ENCODE assay signal across 8 cellular contexts in genomic region chr3:31532587-31533168, GRCh38. TPM values are rescaled to one million over a fixed set of nuclear protein-coding genes. Genes with fewer than 3 reads are reported as not detected.
DNase-seq lines count a peak whose midpoint lies in the region; ATAC-seq and TF ChIP-seq lines count a peak whose summit lies in the region.

STT3B (plus strand) TSS chr3:31532925; CDS start chr3:31532999, 74 bp downstream.

- no peaks in the 10 kb centered on the region for H3K27me3 ChIP-seq in spleen (replicated peaks in 1 of 7)

- peak; percentile 73 to 86 (median 82) for TF ChIP-seq POLR2A in spleen (IDR thresholded peaks at IDR 0.05)

- intact Hi-C loops in spleen (cut with DNase I; ENCODE audit: low total_unique reads): no loop called here

- peaks cover 31 to 57% (median 52%) of the 10 kb centered on the region in 6 donors for H3K4me1 ChIP-seq in spleen

- peaks cover 2% of the 10 kb centered on the region for H3K36me3 Mint-ChIP-seq in T-helper 17 cell (ENCODE audit: low read depth)
- H3K36me3 Mint-ChIP-seq in brain: peaks cover 16% of the 10 kb centered on the region

- TF ChIP-seq CTCF in GM10266 (IDR thresholded peaks at IDR 0.05; ENCODE audit: control insufficient read depth, insufficient read depth, low read depth, missing control alignments) (no peak), brain (conservative IDR thresholded peaks at IDR 0.05) (no peak), spleen (IDR thresholded peaks at IDR 0.05 in 8 of 11, conservative IDR thresholded peaks at IDR 0.05 in 3 of 11) (peak in 3 of 11 experiments; percentile 12 to 23 (median 16))

- H3K27ac ChIP-seq in spleen: peak within 1 kb of the TSS; percentile 95 to 100 (median 98)

- peak; percentile 86 for DNase-seq in GM10266 (ENCODE audit: extremely low spot score)
- peak; percentile 75 for DNase-seq in GOT3 (lab: John Stamatoyannopoulos, UW)
- DNase-seq in LHCN-M2 (ENCODE audit: low read depth): no peak
- DNase-seq in T-helper 17 cell: peak; percentile 64 to 76 (median 73)
- DNase-seq in iPS-NIHi11 (ENCODE audit: low spot score): peak; percentile 80
- DNase-seq in spleen: peak; percentile 97
- DNase-seq in DMS153 (lab: John Stamatoyannopoulos, UW): no peak

- peak within 1 kb of the TSS; percentile 96 for H3K27ac Mint-ChIP-seq in T-helper 17 cell
- peak within 1 kb of the TSS; percentile 95 to 100 (median 99) for H3K27ac Mint-ChIP-seq in brain

- H3K4me3 Mint-ChIP-seq in T-helper 17 cell (peak within 1 kb of the TSS; percentile 97), brain (peak within 1 kb of the TSS in 2 of 5 experiments; percentile 97 to 99)

- H3K9me3 ChIP-seq in T-helper 17 cell (ENCODE audit: control insufficient read depth, low read length, poor library complexity, severe bottlenecking) (no peaks in the 10 kb centered on the region), spleen (no peaks in the 10 kb centered on the region)

- H3K36me3 ChIP-seq in spleen: no peaks in the 10 kb centered on the region

- peak; percentile 60 for ATAC-seq in T-helper 17 cell

- no peaks in the 10 kb centered on the region for H3K27me3 Mint-ChIP-seq in T-helper 17 cell
- H3K27me3 Mint-ChIP-seq in brain: peaks cover 17% of the 10 kb centered on the region

- peaks cover 0 to 3% (median 1%) of the 10 kb centered on the region in 5 experiments for H3K9me3 Mint-ChIP-seq in brain

- WGBS in spleen, 5 donors: 0 to 2% (median 1%) methylated on average over 19 to 68 of the region's 68 CpGs

- H3K4me1 Mint-ChIP-seq in T-helper 17 cell (peaks cover 19% of the 10 kb centered on the region), brain (peaks cover 35% of the 10 kb centered on the region)

- H3K4me3 ChIP-seq in spleen: peak within 1 kb of the TSS; percentile 86 to 95 (median 90)

RNA-seq across cellular contexts. Expression of gene STT3B, which starts in this region (rescaled TPM):
- 132 and 144 TPM in 2 replicates for total RNA-seq in LHCN-M2 (2014; rRNA removed)
- polyA plus RNA-seq in LHCN-M2 (2012): 40.1 TPM
- 100 to 1,000 TPM; 125 to 151 TPM for total RNA-seq in T-helper 17 cell
- 24.3 TPM for polyA plus RNA-seq in brain (ENCODE audit: insufficient read depth, low read depth, low replicate concordance)
- total RNA-seq in spleen: 100 to 1,000 TPM in 2 of 7 donors, 10 to 100 TPM in 5; 77.3 to 128 (median 94.2) TPM
- polyA plus RNA-seq in spleen: 10 to 100 TPM; 28.4 to 35.2 (median 31.9) TPM

Comparison
In these comparisons a context has a peak if more than half of its experiments do, and no peak if none do; other contexts are left out.
1. DNase-seq: peak in GM10266 (single experiment), GOT3 (single experiment), T-helper 17 cell (3 of 3), iPS-NIHi11 (single experiment) and spleen (single experiment); none in LHCN-M2 (single experiment) and DMS153 (single experiment).